Comparison of ENCODE assay signal across 8 cellular contexts in genomic region chr11:797300-798092, GRCh38. TPM values are rescaled to one million over a fixed set of nuclear protein-coding genes. Genes with fewer than 3 reads are reported as not detected.
DNase-seq lines count a peak whose midpoint lies in the region; ATAC-seq, FAIRE-seq and TF ChIP-seq lines count a peak whose summit lies in the region.

No MANE protein-coding gene starts in this region.

- no peaks in the 10 kb centered on the region for H4K20me1 ChIP-seq in hepatocyte (ENCODE audit: insufficient read depth, poor library complexity, severe bottlenecking)

- no peaks in the 10 kb centered on the region for H3K9me2 ChIP-seq in hepatocyte (replicated peaks; ENCODE audit: insufficient read depth)

- no peaks in the 10 kb centered on the region for H3K9me3 ChIP-seq in hepatocyte (ENCODE audit: low read depth)

- peak overlapping the region; percentile 98 for H3K27ac ChIP-seq in hepatocyte

- peaks cover 4% of the 10 kb centered on the region for H3K36me3 Mint-ChIP-seq in T-helper 2 cell treated with Interferon-gamma antibody and Interleukin-4, amounts not matched to agents 5 μg/mL and 100 μg/mL, for 36 hours (ENCODE audit: low read depth)

- peak overlapping the region; percentile 90 for H3K4me2 ChIP-seq in hepatocyte

- H3K27me3 Mint-ChIP-seq in T-helper 2 cell treated with Interferon-gamma antibody and Interleukin-4, amounts not matched to agents 5 μg/mL and 100 μg/mL, for 36 hours (ENCODE audit: low read depth), result no peaks in the 10 kb centered on the region

- WGBS in hepatocyte (ENCODE audit: low lambda C conversion rate, missing lambda C conversion rate), result under 1% methylated on average over 50 of the region's 57 CpGs

- H3K4me3 Mint-ChIP-seq in T-helper 2 cell treated with Interferon-gamma antibody and Interleukin-4, amounts not matched to agents 5 μg/mL and 100 μg/mL, for 36 hours, result peak overlapping the region; percentile 88

- no peak for TF ChIP-seq CTCF in GM12865 (IDR thresholded peaks at IDR 0.05; ENCODE audit: insufficient read depth, low read depth, low read length, missing control alignments)
- TF ChIP-seq CTCF in hepatocyte (IDR thresholded peaks at IDR 0.05; ENCODE audit: poor library complexity), result no peak
- no peak for TF ChIP-seq CTCF in retinal pigment epithelial cell (conservative IDR thresholded peaks at IDR 0.05; ENCODE audit: low read depth, low read length)

- H3K9me3 Mint-ChIP-seq in T-helper 2 cell treated with Interferon-gamma antibody and Interleukin-4, amounts not matched to agents 5 μg/mL and 100 μg/mL, for 36 hours, result no peaks in the 10 kb centered on the region

- peak; percentile 48 for ATAC-seq in HG02870 (IDR thresholded peaks at IDR 0.05; ENCODE audit: unreplicated experiment)

- peak overlapping the region; percentile 91 for H3K27ac Mint-ChIP-seq in T-helper 2 cell treated with Interferon-gamma antibody and Interleukin-4, amounts not matched to agents 5 μg/mL and 100 μg/mL, for 36 hours

- no peak for TF ChIP-seq POLR2A in H54 (IDR thresholded peaks at IDR 0.05; ENCODE audit: low read depth, low read length)

- FAIRE-seq in H54 (lab: Jason Lieb, UNC), result no peak

- H3K36me3 ChIP-seq in hepatocyte (replicated peaks; ENCODE audit: insufficient read depth, low read depth), result no peaks in the 10 kb centered on the region

- DNase-seq in GM12865 (ENCODE audit: low read depth) (peak; percentile 87), NCI-H1694 treated with DMSO at 0.1 percent for 48 hours (lab: John Stamatoyannopoulos, UW) (peak; percentile 86), anterior cingulate cortex (lab: John Stamatoyannopoulos, UW) (peak in 55 of 58 donors; percentile 19 to 91 (median 76)), hepatocyte (ENCODE audit: low spot score) (peak; percentile 94), retinal pigment epithelial cell (ENCODE audit: low read depth) (no peak), H54 (ENCODE audit: insufficient read length, low spot score) (no peak)
- peak; percentile 70 for DNase-seq in T-helper 2 cell treated with Interferon-gamma antibody and Interleukin-4, amounts not matched to agents 5 μg/mL and 100 μg/mL, for 36 hours (ENCODE audit: low spot score)

- peaks cover 23% of the 10 kb centered on the region for H3K4me1 ChIP-seq in hepatocyte (ENCODE audit: insufficient read depth)

- H2AFZ ChIP-seq in hepatocyte, result peak overlapping the region; percentile 46

- H3K4me1 Mint-ChIP-seq in T-helper 2 cell treated with Interferon-gamma antibody and Interleukin-4, amounts not matched to agents 5 μg/mL and 100 μg/mL, for 36 hours (ENCODE audit: low read depth), result peaks cover 9% of the 10 kb centered on the region

- H3K4me3 ChIP-seq in GM12865 (ENCODE audit: low read depth, low read length), result peak overlapping the region; percentile 92
- peak overlapping the region; percentile 59 for H3K4me3 ChIP-seq in hepatocyte
- peak overlapping the region; percentile 63 for H3K4me3 ChIP-seq in retinal pigment epithelial cell (ENCODE audit: low read length)

- peaks cover 6% of the 10 kb centered on the region for H3K79me2 ChIP-seq in hepatocyte

- no peaks in the 10 kb centered on the region for H3K27me3 ChIP-seq in hepatocyte

RNA-seq across cellular contexts. Expression of gene SLC25A22, which starts 0.6 kb away (rescaled TPM):
- total RNA-seq in hepatocyte, result 11.1 and 16.2 TPM in 2 replicates
- 19.7 and 23.7 TPM in 2 replicates for polyA plus RNA-seq in hepatocyte

RNA-seq across cellular contexts. Expression of gene PIDD1, which starts 7.5 kb away (rescaled TPM):
- 7.1 and 11.1 TPM in 2 replicates for total RNA-seq in hepatocyte
- polyA plus RNA-seq in hepatocyte, result 16.3 and 29.5 TPM in 2 replicates

RNA-seq across cellular contexts. Expression of gene CEND1, which starts 7.6 kb away (rescaled TPM):
- not detected in 2 replicates for total RNA-seq in hepatocyte
- polyA plus RNA-seq in hepatocyte, result 0.39 TPM in 1 of 2 replicates, not detected in the other

RNA-seq across cellular contexts. Expression of gene RPLP2, which starts 12.3 kb away (rescaled TPM):
- total RNA-seq in hepatocyte, result 342 and 401 TPM in 2 replicates
- 468 and 539 TPM in 2 replicates for polyA plus RNA-seq in hepatocyte

RNA-seq across cellular contexts. Expression of gene GATD1, which starts 20.2 kb away (rescaled TPM):
- total RNA-seq in hepatocyte, result 21.4 and 24.2 TPM in 2 replicates
- polyA plus RNA-seq in hepatocyte, result 21.6 and 29.0 TPM in 2 replicates

Comparison
In these comparisons a context has a peak if more than half of its experiments do, and no peak if none do; other contexts are left out.
1. DNase-seq: peak in GM12865 (single experiment), NCI-H1694 treated with DMSO at 0.1 percent for 48 hours (single experiment), T-helper 2 cell treated with Interferon-gamma antibody and Interleukin-4, amounts not matched to agents 5 μg/mL and 100 μg/mL, for 36 hours (single experiment), anterior cingulate cortex (55 of 58) and hepatocyte (single experiment); none in retinal pigment epithelial cell (single experiment) and H54 (single experiment).
2. Peak in every context shown above with its lines, with median percentiles within 50 percentile points of each other: H3K4me3 ChIP-seq.